17 cellular contexts compared by ENCODE assay signal in genomic region chr1:113756461-113756860, GRCh38. TPM values are rescaled to one million over a fixed set of nuclear protein-coding genes. Genes with fewer than 3 reads are reported as not detected.
DNase-seq lines count a peak whose midpoint lies in the region; ATAC-seq, FAIRE-seq and TF ChIP-seq lines count a peak whose summit lies in the region.
"Had no signal": no experiment of that assay in that cellular context is flagged by ENCODE, and none has a peak within 500 bp of the region (broad histone marks: within the 10 kb centered on the region; RNA-seq: fewer than 3 reads in every experiment).

No MANE protein-coding gene starts in this region.

- H3K18ac ChIP-seq in IMR-90 (ENCODE audit: low read depth, low read length) = no peak overlapping the region

- TF ChIP-seq POLR2A in IMR-90 (IDR thresholded peaks at IDR 0.05; ENCODE audit: low read depth, low read length) (no peak), K562 (conservative IDR thresholded peaks at IDR 0.05) (no peak)

- BruUV-seq in IMR-90 (replicated peaks; lab: Mats Ljungman, UMichigan) (no TSS peak), K562 (replicated peaks; lab: Mats Ljungman, UMichigan) (no TSS peak)

- H3K79me2 ChIP-seq in K562 (ENCODE audit: control insufficient read depth, insufficient read depth, low read length) = peaks cover 32% of the 10 kb centered on the region
- peaks cover 48% of the 10 kb centered on the region for H3K79me2 ChIP-seq in osteoblast (ENCODE audit: insufficient read depth, low read length)

- H4K91ac ChIP-seq in IMR-90 (ENCODE audit: insufficient read depth, low read depth, low read length) = no peak overlapping the region

- CTCF ChIA-PET in IMR-90 (lab: Yijun Ruan, JAX) = interaction anchor here (0.7 kb wide), 1 partner anchor 377 kb away, joined by 3 read pairs; no protein-coding TSS in a partner anchor
- CTCF ChIA-PET in K562 (lab: Yijun Ruan, JAX; ENCODE audit: low intra/inter-chr PET ratio) = no interaction called here

- H4K8ac ChIP-seq in IMR-90 (ENCODE audit: low read depth in 2 of 2, low read length in 2 of 2) = no peak overlapping the region

- no peak overlapping the region for H3K4me3 ChIP-seq in IMR-90 (ENCODE audit: insufficient read depth, low read depth, low read length)
- peak overlapping the region; percentile 75; the same call in 1 of the 2 replicates for H3K4me3 ChIP-seq in K562
- H3K4me3 ChIP-seq in osteoblast (ENCODE audit: insufficient read depth, low read length) = no peak overlapping the region
- H3K4me3 ChIP-seq: gastrocnemius medialis had no signal

- no peak overlapping the region for H2AK5ac ChIP-seq in IMR-90 (ENCODE audit: low read depth, low read length)

- no peak overlapping the region for H3K4ac ChIP-seq in IMR-90 (ENCODE audit: low read depth, low read length)

- no peak overlapping the region for H2BK15ac ChIP-seq in IMR-90 (ENCODE audit: low read depth, low read length)

- H3K27ac ChIP-seq in IMR-90 (ENCODE audit: insufficient read depth, low read length) (no peak overlapping the region), K562 (ENCODE audit: extremely low read depth, low read depth, low read length) (no peak overlapping the region), osteoblast (ENCODE audit: low read depth, low read length) (no peak overlapping the region)
- H3K27ac ChIP-seq: epithelial cell of prostate, gastrocnemius medialis had no signal

- H3K27me3 Mint-ChIP-seq in T-helper 2 cell treated with Interferon-gamma antibody and Interleukin-4, amounts not matched to agents 5 μg/mL and 100 μg/mL, for 36 hours (ENCODE audit: low read depth) = no peaks in the 10 kb centered on the region
- H3K27me3 Mint-ChIP-seq: stimulated activated naive CD8-positive, alpha-beta T cell treated with anti-CD3 and anti-CD28 coated beads, Interleukin-15, amount 100 ng/mL, for 72 hours had no signal

- H3K79me1 ChIP-seq in IMR-90 (ENCODE audit: low read depth in 1 of 2, low read length in 2 of 2) = peaks cover 9 to 29% of the 10 kb centered on the region in 2 experiments; a peak in 3 of 4 replicates

- no peak overlapping the region for H3K27ac Mint-ChIP-seq in T-helper 2 cell treated with Interferon-gamma antibody and Interleukin-4, amounts not matched to agents 5 μg/mL and 100 μg/mL, for 36 hours
- H3K27ac Mint-ChIP-seq: stimulated activated naive CD8-positive, alpha-beta T cell treated with anti-CD3 and anti-CD28 coated beads, Interleukin-15, amount 100 ng/mL, for 72 hours had no signal

- H3K4me3 Mint-ChIP-seq in T-helper 2 cell treated with Interferon-gamma antibody and Interleukin-4, amounts not matched to agents 5 μg/mL and 100 μg/mL, for 36 hours = peak overlapping the region; percentile 95

- intact Hi-C loops in IMR-90 (cut with micrococcal nuclease) = loop anchor here (10.0 kb wide), 2 partner anchors 148 to 632 kb away; partner anchors contain the start of genes AP4B1 and DCLRE1B
- intact Hi-C loops in K562 (cut with micrococcal nuclease) = loop anchor here (5.0 to 10.0 kb wide), 2 partner anchors 64 to 178 kb away; no protein-coding TSS in a partner anchor

- H3K9me3 ChIP-seq in IMR-90 (ENCODE audit: control insufficient read depth, insufficient read depth, low read length) = no peaks in the 10 kb centered on the region
- no peaks in the 10 kb centered on the region for H3K9me3 ChIP-seq in K562 (replicated peaks; ENCODE audit: control insufficient read depth, insufficient read depth, low read depth, low read length)
- no peaks in the 10 kb centered on the region for H3K9me3 ChIP-seq in osteoblast (ENCODE audit: low read depth, low read length)
- H3K9me3 ChIP-seq: gastrocnemius medialis had no signal

- H3K9me1 ChIP-seq in IMR-90 (ENCODE audit: insufficient read depth, low read length) (no peaks in the 10 kb centered on the region), K562 (ENCODE audit: control insufficient read depth, insufficient read depth, low read length) (no peaks in the 10 kb centered on the region)

- H3K23ac ChIP-seq in IMR-90 (ENCODE audit: low read depth, low read length) = peak overlapping the region; percentile 33; the same call in 1 of the 2 replicates

- TF ChIP-seq EP300 in K562 (IDR thresholded peaks at IDR 0.05; ENCODE audit: low read length) = no peak

- H3K36me3 Mint-ChIP-seq in T-helper 2 cell treated with Interferon-gamma antibody and Interleukin-4, amounts not matched to agents 5 μg/mL and 100 μg/mL, for 36 hours (ENCODE audit: low read depth) = peaks cover 30% of the 10 kb centered on the region

- H3K9ac ChIP-seq in IMR-90 (ENCODE audit: low read depth, low read length) (no peak overlapping the region), K562 (ENCODE audit: insufficient read depth in 1 of 2, low read depth in 2 of 2, low read length in 2 of 2) (no peak overlapping the region)

- H2BK5ac ChIP-seq in IMR-90 (ENCODE audit: low read depth, low read length, poor library complexity, severe bottlenecking) = no peak overlapping the region

- FAIRE-seq in K562 (lab: Jason Lieb, UNC) = no peak
- FAIRE-seq: G401.6 had no signal

- no peaks in the 10 kb centered on the region for H3K9me3 Mint-ChIP-seq in T-helper 2 cell treated with Interferon-gamma antibody and Interleukin-4, amounts not matched to agents 5 μg/mL and 100 μg/mL, for 36 hours
- H3K9me3 Mint-ChIP-seq: stimulated activated naive CD8-positive, alpha-beta T cell treated with anti-CD3 and anti-CD28 coated beads, Interleukin-15, amount 100 ng/mL, for 72 hours had no signal

- no peaks in the 10 kb centered on the region for H3K4me1 ChIP-seq in IMR-90 (ENCODE audit: control insufficient read depth, insufficient read depth, low read length)
- H3K4me1 ChIP-seq in K562 (replicated peaks in 1 of 2; ENCODE audit: control insufficient read depth in 2 of 2, insufficient read depth in 2 of 2, low read length in 2 of 2) = peaks cover 18 to 20% of the 10 kb centered on the region in 2 experiments
- peaks cover 14% of the 10 kb centered on the region for H3K4me1 ChIP-seq in osteoblast (ENCODE audit: insufficient read depth, low read length)

- no peak overlapping the region for H3K14ac ChIP-seq in IMR-90 (replicated peaks; ENCODE audit: low read depth, low read length)

- no peak overlapping the region for H2AK9ac ChIP-seq in IMR-90 (replicated peaks; ENCODE audit: low read depth, low read length, poor library complexity)

- TF ChIP-seq CTCF in IMR-90 (conservative IDR thresholded peaks at IDR 0.05; ENCODE audit: low read depth, low read length) (no peak), K562 (IDR thresholded peaks at IDR 0.05 in 2 of 3, conservative IDR thresholded peaks at IDR 0.05 in 1 of 3; ENCODE audit: insufficient read depth in 2 of 3, low read depth in 1 of 3, low read length in 3 of 3) (no peak), osteoblast (IDR thresholded peaks at IDR 0.05; ENCODE audit: extremely low read depth, low read depth, low read length) (no peak)

- H3K4me2 ChIP-seq in IMR-90 (ENCODE audit: low read depth, low read length) (no peak overlapping the region), K562 (ENCODE audit: insufficient read depth, low read length) (peak overlapping the region; percentile 23; the same call in 1 of the 2 replicates), osteoblast (ENCODE audit: insufficient read depth, low read length) (no peak overlapping the region)

- no peak for DNase-seq in T-helper 2 cell treated with Interferon-gamma antibody and Interleukin-4, amounts not matched to agents 5 μg/mL and 100 μg/mL, for 36 hours (ENCODE audit: low spot score)
- DNase-seq in T-helper 2 cell (no peak), IMR-90 (no peak), K562 (ENCODE audit: extremely low read depth in 1 of 4, low spot score in 3 of 4) (no peak), osteoblast (ENCODE audit: insufficient read length, low spot score, missing footprints) (peak; percentile 56), GM19238 (ENCODE audit: insufficient read length, low spot score) (no peak), NCI-H1930 (lab: John Stamatoyannopoulos, UW) (no peak)
- DNase-seq: activated effector memory CD4-positive, alpha-beta T cell treated with anti-CD3 and anti-CD28 coated beads, Interleukin-2, amount 50 U/mL, for 16 hours; COR-L47; gastrocnemius medialis; left ventricle myocardium superior; NCI-H1436; OCI-M1; stimulated activated naive CD8-positive, alpha-beta T cell treated with anti-CD3 and anti-CD28 coated beads, Interleukin-15, amount 100 ng/mL, for 72 hours had no signal

- in situ Hi-C loops in IMR-90 (cut with MboI; ENCODE audit: low sequenced_read_pairs) = no loop called here
- in situ Hi-C loops in K562 (cut with MboI) = no loop called here

- H2BK20ac ChIP-seq in IMR-90 (ENCODE audit: low read depth, low read length) = no peak overlapping the region

- POLR2A ChIA-PET in IMR-90 (lab: Charles Lee; ENCODE audit: unreplicated experiment) = no interaction called here
- POLR2A ChIA-PET in K562 (lab: Yijun Ruan, JAX) = interaction anchor here (0.7 to 1.2 kb wide), 3 partner anchors 9 to 16 kb away, joined by 3 to 4 read pairs (median 4); no protein-coding TSS in a partner anchor

- no peak for ATAC-seq in IMR-90 (ENCODE audit: low read depth)
- ATAC-seq in K562 = no peak
- ATAC-seq in HG02571 (IDR thresholded peaks at IDR 0.05; ENCODE audit: unreplicated experiment) = no peak
- ATAC-seq: gastrocnemius medialis; left ventricle myocardium superior; stimulated activated naive CD8-positive, alpha-beta T cell treated with anti-CD3 and anti-CD28 coated beads, Interleukin-15, amount 100 ng/mL, for 72 hours had no signal

- H3K27me3 ChIP-seq in IMR-90 (ENCODE audit: control insufficient read depth, insufficient read depth, low read length) (no peaks in the 10 kb centered on the region), K562 (ENCODE audit: control insufficient read depth in 2 of 2, insufficient read depth in 2 of 2, low read length in 2 of 2) (no peaks in the 10 kb centered on the region), osteoblast (ENCODE audit: insufficient read depth, low read length) (no peaks in the 10 kb centered on the region)
- H3K27me3 ChIP-seq: gastrocnemius medialis had no signal

- no CpG with 5 or more reads among the region's 1 CpG for WGBS in IMR-90 (ENCODE audit: extremely low coverage in 2 of 2, insufficient read length in 1 of 2), 2 experiments
- 65% methylated on average over 1 of the region's 1 CpG for WGBS in K562 (ENCODE audit: insufficient coverage, low coverage, missing lambda C conversion rate)

- TF ChIP-seq RAD21 in IMR-90 (IDR thresholded peaks at IDR 0.05; ENCODE audit: low read length) (no peak), K562 (CRISPR knock-in tag; conservative IDR thresholded peaks at IDR 0.05 in 1 of 2, IDR thresholded peaks at IDR 0.05 in 1 of 2) (no peak)

- no peak overlapping the region for H2BK120ac ChIP-seq in IMR-90 (ENCODE audit: low read depth, low read length)

- H4K20me1 ChIP-seq in IMR-90 (ENCODE audit: insufficient read depth, low read length) (no peaks in the 10 kb centered on the region), K562 (replicated peaks; ENCODE audit: control insufficient read depth, insufficient read depth, low read length) (no peaks in the 10 kb centered on the region), osteoblast (ENCODE audit: insufficient read depth, low read length) (peaks cover 3% of the 10 kb centered on the region)

- H3K4me1 Mint-ChIP-seq in T-helper 2 cell treated with Interferon-gamma antibody and Interleukin-4, amounts not matched to agents 5 μg/mL and 100 μg/mL, for 36 hours (ENCODE audit: low read depth) = peaks cover 34% of the 10 kb centered on the region

- H3K36me3 ChIP-seq in IMR-90 (ENCODE audit: control insufficient read depth, insufficient read depth, low read length) (peaks cover 9% of the 10 kb centered on the region; the same call in 1 of the 2 replicates), K562 (ENCODE audit: control insufficient read depth, insufficient read depth, low read length) (peaks cover 34% of the 10 kb centered on the region; the same call in 2 of the 3 replicates), osteoblast (ENCODE audit: insufficient read depth, low read length) (peaks cover 9% of the 10 kb centered on the region)

- H2AFZ ChIP-seq in IMR-90 (replicated peaks; ENCODE audit: low read length, poor library complexity) (no peak overlapping the region), K562 (ENCODE audit: low read depth, low read length) (no peak overlapping the region), osteoblast (ENCODE audit: low read length) (no peak overlapping the region)

- no peak overlapping the region for H4K5ac ChIP-seq in IMR-90 (ENCODE audit: low read depth, low read length)

- H3K56ac ChIP-seq in IMR-90 (ENCODE audit: extremely low read depth, insufficient read depth, low read length) = no peak overlapping the region

- dilution Hi-C loops in IMR-90 (cut with HindIII; ENCODE audit: low sequenced_read_pairs, unreplicated experiment) = no loop called here

RNA-seq across cellular contexts. Expression of gene PHTF1, which starts 2.8 kb away (rescaled TPM):
- total RNA-seq in IMR-90 (2012; rRNA removed) (13.3 and 20.6 TPM in 2 replicates), K562 (2014; rRNA removed) (20.4 and 20.6 TPM in 2 replicates), K562 (2014; rRNA removed; fragmentation: Illumina TruSeq; extraction: Trizol) (28.8 and 32.0 TPM in 2 replicates), K562 (2015; rRNA removed; fragmentation: Illumina TruSeq; extraction: Trizol) (34.4 and 36.2 TPM in 2 replicates), K562 (2021) (26.9 and 28.8 TPM in 2 replicates), osteoblast (41.6 and 42.4 TPM in 2 replicates)
- polyA plus RNA-seq in IMR-90 (2012; rRNA removed) (7.6 and 9.6 TPM in 2 replicates), K562 (2011; rRNA removed) (14.7 and 23.0 TPM in 2 replicates), K562 (2014; fragmentation: Illumina TruSeq; extraction: Trizol) (20.7 and 22.5 TPM in 2 replicates), K562 (2014; fragmentation: Nextera tagmentation; extraction: Ambion mirVana) (10 to 100 TPM in 1 of 2 experiments, 1 to 10 TPM in 1; 8.4 to 10.8 TPM), K562 (2014; rRNA removed) (20.9 and 23.8 TPM in 2 replicates)
- polyA plus RNA-seq in IMR-90 (2012; cell fraction: cytosol; rRNA removed) = 3.6 and 3.7 TPM in 2 replicates
- 6.1 and 13.0 TPM in 2 replicates for polyA plus RNA-seq in IMR-90 (2012; cell fraction: nucleus; rRNA removed; ENCODE audit: low replicate concordance)
- total RNA-seq in K562 (2011; cell fraction: chromatin; rRNA removed; ENCODE audit: low replicate concordance) = 44.6 and 91.3 TPM in 2 replicates
- total RNA-seq in K562 (2011; cell fraction: nucleolus; rRNA removed) = 26.8 and 37.5 TPM in 2 replicates
- 55.9 and 69.6 TPM in 2 replicates for total RNA-seq in K562 (2011; cell fraction: nucleoplasm; rRNA removed)
- polyA plus RNA-seq in K562 (2011; cell fraction: cytosol; rRNA removed) = 9.9 and 11.3 TPM in 2 replicates
- 12.9 and 14.7 TPM in 2 replicates for polyA plus RNA-seq in K562 (2011; cell fraction: nucleus; rRNA removed)
- polyA plus RNA-seq in K562 (2012) = 22.7 and 25.8 TPM in 2 replicates
- 23.9 and 29.9 TPM in 2 replicates for polyA minus RNA-seq in K562 (2011; rRNA and poly(A)+ RNA removed)
- polyA minus RNA-seq in K562 (2011; cell fraction: cytosol; rRNA and poly(A)+ RNA removed) = 11.5 and 15.3 TPM in 2 replicates
- 25.3 and 30.5 TPM in 2 replicates for polyA minus RNA-seq in K562 (2011; cell fraction: nucleus; rRNA and poly(A)+ RNA removed)

RNA-seq across cellular contexts. Expression of gene RSBN1, which starts 55.8 kb away (rescaled TPM):
- total RNA-seq in IMR-90 (2012; rRNA removed) (11.7 and 12.8 TPM in 2 replicates), K562 (2014; rRNA removed) (12.6 and 13.7 TPM in 2 replicates), K562 (2014; rRNA removed; fragmentation: Illumina TruSeq; extraction: Trizol) (15.4 and 17.2 TPM in 2 replicates), K562 (2015; rRNA removed; fragmentation: Illumina TruSeq; extraction: Trizol) (17.2 and 18.2 TPM in 2 replicates), K562 (2021) (17.6 and 20.3 TPM in 2 replicates), osteoblast (14.5 and 15.3 TPM in 2 replicates)
- polyA plus RNA-seq in IMR-90 (2012; rRNA removed) (4.6 and 5.3 TPM in 2 replicates), K562 (2011; rRNA removed) (20.7 and 24.3 TPM in 2 replicates), K562 (2014; fragmentation: Illumina TruSeq; extraction: Trizol) (12.2 and 12.6 TPM in 2 replicates), K562 (2014; fragmentation: Nextera tagmentation; extraction: Ambion mirVana) (10 to 100 TPM in 1 of 2 experiments, 1 to 10 TPM in 1; 4.5 to 13.0 TPM), K562 (2014; rRNA removed) (7.2 and 10.2 TPM in 2 replicates)
- 1.8 and 3.0 TPM in 2 replicates for polyA plus RNA-seq in IMR-90 (2012; cell fraction: cytosol; rRNA removed)
- 3.0 and 10.1 TPM in 2 replicates for polyA plus RNA-seq in IMR-90 (2012; cell fraction: nucleus; rRNA removed; ENCODE audit: low replicate concordance)
- total RNA-seq in K562 (2011; cell fraction: chromatin; rRNA removed; ENCODE audit: low replicate concordance) = 20.7 and 44.4 TPM in 2 replicates
- total RNA-seq in K562 (2011; cell fraction: nucleolus; rRNA removed) = 13.0 and 14.0 TPM in 2 replicates
- total RNA-seq in K562 (2011; cell fraction: nucleoplasm; rRNA removed) = 15.7 and 19.8 TPM in 2 replicates
- polyA plus RNA-seq in K562 (2011; cell fraction: cytosol; rRNA removed) = 8.9 and 9.2 TPM in 2 replicates
- polyA plus RNA-seq in K562 (2011; cell fraction: nucleus; rRNA removed) = 13.6 and 25.6 TPM in 2 replicates
- polyA plus RNA-seq in K562 (2012) = 9.9 and 11.2 TPM in 2 replicates
- 149 and 167 TPM in 2 replicates for polyA minus RNA-seq in K562 (2011; rRNA and poly(A)+ RNA removed)
- 21.8 and 29.6 TPM in 2 replicates for polyA minus RNA-seq in K562 (2011; cell fraction: cytosol; rRNA and poly(A)+ RNA removed)
- polyA minus RNA-seq in K562 (2011; cell fraction: nucleus; rRNA and poly(A)+ RNA removed) = 16.6 and 29.9 TPM in 2 replicates
